8 cellular contexts compared by ENCODE assay signal in genomic region chr7:107169120-107170050, GRCh38. TPM values are rescaled to one million over a fixed set of nuclear protein-coding genes. Genes with fewer than 3 reads are reported as not detected.
DNase-seq lines count a peak whose midpoint lies in the region; ATAC-seq, FAIRE-seq and TF ChIP-seq lines count a peak whose summit lies in the region.

No MANE protein-coding gene starts in this region.

- BruUV-seq in Calu3 (replicated peaks; lab: Mats Ljungman, UMichigan): no TSS peak

- DNase-seq in Calu3: peak; percentile 93
- peak; percentile 84 to 90 for DNase-seq in Kasumi-1 (lab: John Stamatoyannopoulos, UW)
- peak; percentile 87 for DNase-seq in RCC 7860 (ENCODE audit: low spot score)
- DNase-seq in activated T-helper 1 cell treated with Interleukin-2 at 50 U/mL for 16 hours (ENCODE audit: low read depth): peak; percentile 75
- peak; percentile 59 for DNase-seq in esophagus squamous epithelium (lab: John Stamatoyannopoulos, UW)
- DNase-seq in stimulated activated CD8-positive, alpha-beta memory T cell treated with anti-CD3 and anti-CD28 coated beads, Interleukin-7, amount 100 ng/mL, for 1 hour (ENCODE audit: low read depth in 2 of 2): peak; percentile 61 to 67

- CTCF ChIA-PET in Calu3 (lab: Charles Lee): interaction anchor here (0.6 to 1.4 kb wide), 5 partner anchors 10 to 705 kb away, joined by 3 to 5 read pairs (median 3); no protein-coding TSS in a partner anchor

- intact Hi-C loops in Calu3 (cut with micrococcal nuclease; ENCODE audit: unreplicated experiment) (no loop called here), esophagus squamous epithelium (cut with DNase I) (no loop called here)

- H3K4me1 ChIP-seq in esophagus squamous epithelium: peaks cover 5 to 54% (median 27%) of the 10 kb centered on the region in 3 donors
- H3K4me1 ChIP-seq in muscle layer of duodenum (ENCODE audit: control insufficient read depth in 1 of 2, insufficient read depth in 2 of 2, low read length in 2 of 2): peaks cover 8 to 34% of the 10 kb centered on the region in 2 donors

- H3K27ac ChIP-seq in esophagus squamous epithelium: peak overlapping the region; percentile 98 to 99 (median 98)
- peak overlapping the region; percentile 95 for H3K27ac ChIP-seq in muscle layer of duodenum (ENCODE audit: low read length)

- peak in 3 of 4 donors; percentile 44 to 78 (median 45) for TF ChIP-seq POLR2A in esophagus squamous epithelium (IDR thresholded peaks at IDR 0.05)

- peak; percentile 85 for FAIRE-seq in RCC 7860 (lab: Jason Lieb, UNC)

- peaks cover 32% of the 10 kb centered on the region for H3K36me3 Mint-ChIP-seq in Calu3 (ENCODE audit: insufficient read depth, unreplicated experiment)

- H3K9me3 ChIP-seq in esophagus squamous epithelium: no peaks in the 10 kb centered on the region
- no peaks in the 10 kb centered on the region for H3K9me3 ChIP-seq in muscle layer of duodenum (ENCODE audit: control insufficient read depth in 1 of 2, low read length in 2 of 2)

- H3K4me3 ChIP-seq in esophagus squamous epithelium (peak overlapping the region; percentile 88 to 90 (median 88)), muscle layer of duodenum (ENCODE audit: low read depth in 1 of 2, low read length in 2 of 2) (peak overlapping the region; percentile 64 to 95)

- H3K27ac Mint-ChIP-seq in Calu3 (ENCODE audit: unreplicated experiment): peak overlapping the region; percentile 98

- H3K27me3 ChIP-seq in esophagus squamous epithelium (no peaks in the 10 kb centered on the region), muscle layer of duodenum (ENCODE audit: low read depth, low read length) (no peaks in the 10 kb centered on the region)

- TF ChIP-seq CTCF in Calu3 (IDR thresholded peaks at IDR 0.05; ENCODE audit: unreplicated experiment) (no peak), esophagus squamous epithelium (IDR thresholded peaks at IDR 0.05) (peak in 1 of 6 experiments; percentile 19)

- no peaks in the 10 kb centered on the region for H3K27me3 Mint-ChIP-seq in Calu3 (ENCODE audit: unreplicated experiment)

- no peaks in the 10 kb centered on the region for H3K9me3 Mint-ChIP-seq in Calu3 (ENCODE audit: low read depth, unreplicated experiment)

- peak overlapping the region; percentile 90 for H3K4me3 Mint-ChIP-seq in Calu3 (ENCODE audit: low read depth, unreplicated experiment)

- 0% methylated on average over 12 of the region's 73 CpGs for WGBS in esophagus squamous epithelium, 2 donors

- H3K4me1 Mint-ChIP-seq in Calu3 (ENCODE audit: low read depth, unreplicated experiment): peaks cover 20% of the 10 kb centered on the region

- ATAC-seq in GM21717 (IDR thresholded peaks at IDR 0.05; ENCODE audit: unreplicated experiment): peak; percentile 23

- H3K36me3 ChIP-seq in esophagus squamous epithelium (peaks cover 0 to 6% (median 0%) of the 10 kb centered on the region in 3 donors), muscle layer of duodenum (ENCODE audit: control insufficient read depth in 1 of 2, insufficient read depth in 2 of 2, low read length in 2 of 2) (peaks cover 0 to 25% of the 10 kb centered on the region in 2 donors)

RNA-seq across cellular contexts. Expression of gene HBP1, which starts 0.6 kb away (rescaled TPM):
- 31.1 and 32.0 TPM in 2 replicates for total RNA-seq in Calu3 (2022)
- 100 to 1,000 TPM in 1 of 4 donors, 10 to 100 TPM in 3; 51.5 to 108 (median 69.7) TPM for total RNA-seq in esophagus squamous epithelium

Comparison
In these comparisons a context has a peak if more than half of its experiments do, and no peak if none do; other contexts are left out.
1. Peak in every context shown above with its lines: DNase-seq, ATAC-seq, H3K4me3 ChIP-seq and H3K27ac ChIP-seq.